Comparison of ENCODE assay signal across 13 cellular contexts in genomic region chr7:70417061-70417655, GRCh38.
A peak's percentile ranks its signal among the peaks of the same experiment; 100 is the strongest.
DNase-seq lines count a peak whose midpoint lies in the region; ATAC-seq, FAIRE-seq and TF ChIP-seq lines count a peak whose summit lies in the region.
"Had no signal": no experiment of that assay in that cellular context is flagged by ENCODE, and none has a peak within 500 bp of the region (broad histone marks: within the 10 kb centered on the region; RNA-seq: fewer than 3 reads in every experiment).

No MANE protein-coding gene starts in this region.

- FAIRE-seq in H54 (lab: Jason Lieb, UNC): no peak

- no peaks in the 10 kb centered on the region for H3K36me3 ChIP-seq in BLaER1 treated with 17β-estradiol and CSF1 and Interleukin-3, amounts not matched to agents 10 nM and 100 nM
- H3K36me3 ChIP-seq: cardiac muscle cell had no signal

- ATAC-seq in GM21447 (IDR thresholded peaks at IDR 0.05; ENCODE audit: unreplicated experiment) (no peak), GM19397 (IDR thresholded peaks at IDR 0.05; ENCODE audit: unreplicated experiment) (no peak)
- ATAC-seq: esophagus mucosa had no signal

- peaks cover 0 to 27% (median 9%) of the 10 kb centered on the region in 11 experiments; a peak in 9 of 22 replicates for H4K20me1 ChIP-seq in BLaER1 treated with 17β-estradiol and CSF1 and Interleukin-3, amounts not matched to agents 10 nM and 100 nM

- no peaks in the 10 kb centered on the region for H3K9me3 ChIP-seq in BLaER1 treated with 17β-estradiol and CSF1 and Interleukin-3, amounts not matched to agents 10 nM and 100 nM (replicated peaks in 1 of 11)

- peak overlapping the region in 1 of 10 experiments; percentile 34; a peak in 1 of 20 replicates for H3K4me3 ChIP-seq in BLaER1 treated with 17β-estradiol and CSF1 and Interleukin-3, amounts not matched to agents 10 nM and 100 nM
- H3K4me3 ChIP-seq in astrocyte of the spinal cord (ENCODE audit: low read depth, low read length): no peak overlapping the region
- H3K4me3 ChIP-seq: cardiac muscle cell had no signal

- in situ Hi-C loops in astrocyte of the spinal cord (cut with HindIII; ENCODE audit: low sequenced_read_pairs): no loop called here

- H3K4me2 ChIP-seq in BLaER1 treated with 17β-estradiol and CSF1 and Interleukin-3, amounts not matched to agents 10 nM and 100 nM: peak overlapping the region; percentile 67 to 90 (median 77)

- H3K4me1 ChIP-seq in BLaER1 treated with 17β-estradiol and CSF1 and Interleukin-3, amounts not matched to agents 10 nM and 100 nM: peaks cover 32 to 83% (median 63%) of the 10 kb centered on the region in 10 experiments

- TF ChIP-seq CTCF in astrocyte of the spinal cord (IDR thresholded peaks at IDR 0.05; ENCODE audit: low read depth, low read length): peak; percentile 31

- H3K9ac ChIP-seq in BLaER1 treated with 17β-estradiol and CSF1 and Interleukin-3, amounts not matched to agents 10 nM and 100 nM: peak overlapping the region in 4 of 11 experiments; percentile 42 to 64 (median 60); a peak in 8 of 22 replicates

- DNase-seq in NCI-H1105 (lab: John Stamatoyannopoulos, UW) (peak; percentile 13), astrocyte of the spinal cord (ENCODE audit: low read depth, low spot score) (no peak), middle frontal gyrus (ENCODE audit: extremely low spot score, low spot score) (peak; percentile 65), glomerular visceral epithelial cell (ENCODE audit: extremely low spot score) (no peak), H54 (ENCODE audit: insufficient read length, low spot score) (no peak)
- DNase-seq: activated CD4-positive, CD25-positive, alpha-beta regulatory T cell treated with anti-CD3 and anti-CD28 coated beads, Interleukin-2, amount 50 U/mL, for 72 hours; CD4-positive, alpha-beta memory T cell; MM.1S had no signal

- H3K27ac ChIP-seq in BLaER1 treated with 17β-estradiol and CSF1 and Interleukin-3, amounts not matched to agents 10 nM and 100 nM: peak overlapping the region in 5 of 11 experiments; percentile 4 to 76 (median 70); a peak in 9 of 22 replicates
- H3K27ac ChIP-seq: cardiac muscle cell had no signal

- no peak for TF ChIP-seq POLR2A in H54 (IDR thresholded peaks at IDR 0.05; ENCODE audit: low read depth, low read length)

- peaks cover 0 to 12% (median 0%) of the 10 kb centered on the region in 11 experiments; a peak in 1 of 22 replicates for H3K27me3 ChIP-seq in BLaER1 treated with 17β-estradiol and CSF1 and Interleukin-3, amounts not matched to agents 10 nM and 100 nM
- H3K27me3 ChIP-seq: cardiac muscle cell had no signal

Comparison
In these comparisons a context has a peak if more than half of its experiments do, and no peak if none do; other contexts are left out.
1. DNase-seq: peak in NCI-H1105 (single experiment) and middle frontal gyrus (single experiment); none in astrocyte of the spinal cord (single experiment), glomerular visceral epithelial cell (single experiment) and H54 (single experiment).